ENCODE assay signal across 17 cellular contexts in genomic region chr11:84924290-84924689, GRCh38.
A peak's percentile ranks its signal among the peaks of the same experiment; 100 is the strongest.
DNase-seq lines count a peak whose midpoint lies in the region; ATAC-seq and TF ChIP-seq lines count a peak whose summit lies in the region.
"Had no signal": no experiment of that assay in that cellular context is flagged by ENCODE, and none has a peak within 500 bp of the region (broad histone marks: within the 10 kb centered on the region; RNA-seq: fewer than 3 reads in every experiment).

No MANE protein-coding gene starts in this region.

- DNase-seq in left ventricle myocardium inferior (no peak), Right ventricle myocardium inferior (ENCODE audit: missing footprints) (no peak), dorsolateral prefrontal cortex (no peak), nephron progenitor cell (peak; percentile 12), thyroid gland (peak; percentile 55 to 68), ovary (no peak), epidermal melanocyte (ENCODE audit: insufficient read length, low spot score) (no peak)
- no peak for DNase-seq in activated CD8-positive, alpha-beta T cell treated with anti-CD3 and anti-CD28 coated beads, Interleukin-2, amount 10 ng/mL, durations not matched to agents 7 days and 5 days
- DNase-seq: Caco-2; CD4-positive, alpha-beta T cell; NCI-H1105 treated with DMSO at 0.1 percent for 48 hours; NCI-H1694; NCI-H2081 treated with DMSO at 0.1 percent for 48 hours; NCI-H748 treated with DMSO at 0.1 percent for 48 hours; OCI-M1 had no signal

- H3K9me3 Mint-ChIP-seq in nephron progenitor cell, result no peaks in the 10 kb centered on the region
- H3K9me3 Mint-ChIP-seq in activated CD8-positive, alpha-beta T cell treated with anti-CD3 and anti-CD28 coated beads, Interleukin-2, amount 10 ng/mL, durations not matched to agents 7 days and 5 days (ENCODE audit: insufficient read depth), result no peaks in the 10 kb centered on the region

- TF ChIP-seq POLR2A in thyroid gland (IDR thresholded peaks at IDR 0.05) (no peak), ovary (IDR thresholded peaks at IDR 0.05) (no peak)

- H3K9me3 ChIP-seq in left ventricle myocardium inferior (replicated peaks), result no peaks in the 10 kb centered on the region
- no peaks in the 10 kb centered on the region for H3K9me3 ChIP-seq in thyroid gland
- H3K9me3 ChIP-seq in ovary, result no peaks in the 10 kb centered on the region
- H3K9me3 ChIP-seq: Caco-2 had no signal

- H3K36me3 ChIP-seq in left ventricle myocardium inferior, result no peaks in the 10 kb centered on the region
- H3K36me3 ChIP-seq in thyroid gland, result no peaks in the 10 kb centered on the region
- no peaks in the 10 kb centered on the region for H3K36me3 ChIP-seq in ovary

- CTCF ChIA-PET in activated CD8-positive, alpha-beta T cell treated with anti-CD3 and anti-CD28 coated beads, Interleukin-2, amount 10 ng/mL, durations not matched to agents 7 days and 5 days (lab: Charles Lee), result no interaction called here

- POLR2A ChIA-PET in activated CD8-positive, alpha-beta T cell treated with anti-CD3 and anti-CD28 coated beads, Interleukin-2, amount 10 ng/mL, durations not matched to agents 7 days and 5 days (lab: Charles Lee), result no interaction called here

- no peaks in the 10 kb centered on the region for H3K27me3 ChIP-seq in left ventricle myocardium inferior (ENCODE audit: low read depth)
- H3K27me3 ChIP-seq in dorsolateral prefrontal cortex, result peaks cover 0 to 17% (median 0%) of the 10 kb centered on the region in 45 donors
- no peaks in the 10 kb centered on the region for H3K27me3 ChIP-seq in thyroid gland
- no peaks in the 10 kb centered on the region for H3K27me3 ChIP-seq in ovary

- peak overlapping the region; percentile 62 for H3K4me3 ChIP-seq in left ventricle myocardium inferior
- peak overlapping the region in 52 of 59 donors; percentile 16 to 71 (median 58) for H3K4me3 ChIP-seq in dorsolateral prefrontal cortex
- H3K4me3 ChIP-seq in thyroid gland (replicated peaks in 1 of 3), result no peak overlapping the region
- H3K4me3 ChIP-seq in ovary, result no peak overlapping the region
- H3K4me3 ChIP-seq: GM12878, K562 had no signal

- no peak for ATAC-seq in Right ventricle myocardium inferior
- no peak for ATAC-seq in activated CD8-positive, alpha-beta T cell treated with anti-CD3 and anti-CD28 coated beads, Interleukin-2, amount 10 ng/mL, durations not matched to agents 7 days and 5 days
- ATAC-seq: GM12878, K562 had no signal

- H3K4me3 Mint-ChIP-seq in nephron progenitor cell, result no peak overlapping the region
- no peak overlapping the region for H3K4me3 Mint-ChIP-seq in activated CD8-positive, alpha-beta T cell treated with anti-CD3 and anti-CD28 coated beads, Interleukin-2, amount 10 ng/mL, durations not matched to agents 7 days and 5 days
- H3K4me3 Mint-ChIP-seq: CD4-positive, alpha-beta T cell had no signal

- 14% methylated on average over 2 of the region's 2 CpGs for WGBS in thyroid gland, 2 donors
- 14 to 25% (median 20%) methylated on average over 2 of the region's 2 CpGs for WGBS in ovary, 3 donors

- intact Hi-C loops in left ventricle myocardium inferior (cut with micrococcal nuclease), result no loop called here
- intact Hi-C loops in Right ventricle myocardium inferior (cut with DNase I), result loop anchor here (10.0 kb wide), 1 partner anchor 139 kb away; no protein-coding TSS in a partner anchor
- intact Hi-C loops in dorsolateral prefrontal cortex (cut with DNase I), result no loop called here
- intact Hi-C loops in thyroid gland (cut with DNase I), result no loop called here
- intact Hi-C loops in ovary (cut with DNase I), result no loop called here

- peaks cover 28% of the 10 kb centered on the region for H3K4me1 Mint-ChIP-seq in nephron progenitor cell
- no peaks in the 10 kb centered on the region for H3K4me1 Mint-ChIP-seq in activated CD8-positive, alpha-beta T cell treated with anti-CD3 and anti-CD28 coated beads, Interleukin-2, amount 10 ng/mL, durations not matched to agents 7 days and 5 days (ENCODE audit: low read depth)

- TF ChIP-seq CTCF in left ventricle myocardium inferior (IDR thresholded peaks at IDR 0.05; ENCODE audit: borderline replicate concordance) (no peak), dorsolateral prefrontal cortex (IDR thresholded peaks at IDR 0.05 in 54 of 56, conservative IDR thresholded peaks at IDR 0.05 in 2 of 56; ENCODE audit: low read depth in 1 of 56, partially characterized antibody in 56 of 56) (no peak), nephron progenitor cell (IDR thresholded peaks at IDR 0.05) (no peak), thyroid gland (IDR thresholded peaks at IDR 0.05) (no peak), ovary (IDR thresholded peaks at IDR 0.05) (no peak)

- no peak overlapping the region for H3K27ac ChIP-seq in left ventricle myocardium inferior (replicated peaks)
- H3K27ac ChIP-seq in dorsolateral prefrontal cortex, result peak overlapping the region in 55 of 59 donors; percentile 9 to 86 (median 70)
- peak overlapping the region; percentile 7 to 74 (median 19) for H3K27ac ChIP-seq in thyroid gland
- no peak overlapping the region for H3K27ac ChIP-seq in ovary

- H3K27me3 Mint-ChIP-seq in nephron progenitor cell (ENCODE audit: low read depth, poor library complexity), result peaks cover 20% of the 10 kb centered on the region
- H3K27me3 Mint-ChIP-seq in activated CD8-positive, alpha-beta T cell treated with anti-CD3 and anti-CD28 coated beads, Interleukin-2, amount 10 ng/mL, durations not matched to agents 7 days and 5 days (ENCODE audit: low read depth), result no peaks in the 10 kb centered on the region
- H3K27me3 Mint-ChIP-seq: CD4-positive, alpha-beta T cell had no signal

- H3K4me1 ChIP-seq in left ventricle myocardium inferior, result peaks cover 32% of the 10 kb centered on the region
- peaks cover 4 to 16% of the 10 kb centered on the region in 2 donors for H3K4me1 ChIP-seq in thyroid gland
- peaks cover 4% of the 10 kb centered on the region for H3K4me1 ChIP-seq in ovary (ENCODE audit: insufficient read depth)
- H3K4me1 ChIP-seq: Caco-2 had no signal

- TF ChIP-seq EP300 in ovary (IDR thresholded peaks at IDR 0.05), result no peak

- H3K36me3 Mint-ChIP-seq in nephron progenitor cell (ENCODE audit: low read depth), result no peaks in the 10 kb centered on the region
- H3K36me3 Mint-ChIP-seq in activated CD8-positive, alpha-beta T cell treated with anti-CD3 and anti-CD28 coated beads, Interleukin-2, amount 10 ng/mL, durations not matched to agents 7 days and 5 days (ENCODE audit: low read depth), result no peaks in the 10 kb centered on the region

- no peak overlapping the region for H3K27ac Mint-ChIP-seq in nephron progenitor cell
- no peak overlapping the region for H3K27ac Mint-ChIP-seq in activated CD8-positive, alpha-beta T cell treated with anti-CD3 and anti-CD28 coated beads, Interleukin-2, amount 10 ng/mL, durations not matched to agents 7 days and 5 days
- H3K27ac Mint-ChIP-seq: CD4-positive, alpha-beta T cell had no signal

Comparison
In these comparisons a context has a peak if more than half of its experiments do, and no peak if none do; other contexts are left out.
1. DNase-seq: peak in nephron progenitor cell (single experiment) and thyroid gland (2 of 2); none in left ventricle myocardium inferior (single experiment), Right ventricle myocardium inferior (single experiment), dorsolateral prefrontal cortex (0 of 10), activated CD8-positive, alpha-beta T cell treated with anti-CD3 and anti-CD28 coated beads, Interleukin-2, amount 10 ng/mL, durations not matched to agents 7 days and 5 days (single experiment), ovary (0 of 5) and epidermal melanocyte (single experiment).
2. H3K27ac ChIP-seq: peak in dorsolateral prefrontal cortex (55 of 59) and thyroid gland (3 of 3); none in left ventricle myocardium inferior (single experiment) and ovary (0 of 2).
3. H3K4me3 ChIP-seq: peak in left ventricle myocardium inferior (single experiment) and dorsolateral prefrontal cortex (52 of 59); none in thyroid gland (0 of 3) and ovary (single experiment).